ENCODE assay signal across 1 cellular context in genomic region chr6:81451787-81452186, GRCh38.
TF ChIP-seq lines count a peak whose summit lies in the region.

No MANE protein-coding gene starts in this region.

TF ChIP-seq in GM12878, 131 proteins besides CTCF, POLR2A, EP300 and RAD21 (continued from another document and continues in another):
- TF ChIP-seq REST (IDR thresholded peaks at IDR 0.05; ENCODE audit: low read depth, low read length) = no peak
- TF ChIP-seq NKRF (conservative IDR thresholded peaks at IDR 0.05) = no peak
- TF ChIP-seq BRCA1 (IDR thresholded peaks at IDR 0.05; ENCODE audit: low read depth, low read length) = no peak
- no peak for TF ChIP-seq RBBP5 (conservative IDR thresholded peaks at IDR 0.05)
- TF ChIP-seq WRNIP1 (IDR thresholded peaks at IDR 0.05; ENCODE audit: borderline replicate concordance, low read depth, low read length) = no peak
- no peak for TF ChIP-seq ZZZ3 (IDR thresholded peaks at IDR 0.05; ENCODE audit: control insufficient read depth, insufficient read length, low read depth)
- no peak for TF ChIP-seq FOXK2 (IDR thresholded peaks at IDR 0.05)
- no peak for TF ChIP-seq SMC3 (IDR thresholded peaks at IDR 0.05; ENCODE audit: borderline replicate concordance, low read length)
- TF ChIP-seq JUND (IDR thresholded peaks at IDR 0.05; ENCODE audit: low read depth, low read length) = peak; percentile 19; the same call in 1 of the 2 replicates
- no peak for TF ChIP-seq POLR2AphosphoS5 (IDR thresholded peaks at IDR 0.05; ENCODE audit: low read length)
- TF ChIP-seq PKNOX1 (IDR thresholded peaks at IDR 0.05) = no peak
- no peak for TF ChIP-seq ELK1 (IDR thresholded peaks at IDR 0.05; ENCODE audit: low read depth, low read length)
- TF ChIP-seq CREM (IDR thresholded peaks at IDR 0.05; ENCODE audit: low read depth) = peak; percentile 65; the same call in 1 of the 2 replicates
- TF ChIP-seq CBX5 (IDR thresholded peaks at IDR 0.05; ENCODE audit: low read depth) = no peak
- TF ChIP-seq CREB1 (IDR thresholded peaks at IDR 0.05; ENCODE audit: low read depth) = peak; percentile 75
- 0 out of 2 replicates have a peak, but pooled peaks have one; percentile 45 for TF ChIP-seq NR2F1 (conservative IDR thresholded peaks at IDR 0.05)
- no peak for TF ChIP-seq NR2C1 (IDR thresholded peaks at IDR 0.05)
- no peak for TF ChIP-seq ZBTB33 (IDR thresholded peaks at IDR 0.05)
- no peak for TF ChIP-seq ETV6 (conservative IDR thresholded peaks at IDR 0.05 in 1 of 2, IDR thresholded peaks at IDR 0.05 in 1 of 2; ENCODE audit: borderline replicate concordance in 1 of 2, low read depth in 1 of 2)
- no peak for TF ChIP-seq TAF1 (IDR thresholded peaks at IDR 0.05; ENCODE audit: borderline replicate concordance, low read depth, low read length)
- TF ChIP-seq EGR1 (IDR thresholded peaks at IDR 0.05; ENCODE audit: borderline replicate concordance in 1 of 2, low read depth in 2 of 2, low read length in 2 of 2) = no peak
- no peak for TF ChIP-seq HSF1 (IDR thresholded peaks at IDR 0.05; ENCODE audit: low read depth, low read length)
- no peak for TF ChIP-seq PAX5 (IDR thresholded peaks at IDR 0.05; ENCODE audit: borderline replicate concordance, low read depth, low read length)
- no peak for TF ChIP-seq BACH1 (IDR thresholded peaks at IDR 0.05; ENCODE audit: borderline replicate concordance)
- TF ChIP-seq EZH2 (IDR thresholded peaks at IDR 0.05; ENCODE audit: borderline replicate concordance, control insufficient read depth, low read depth, low read length) = no peak
- no peak for TF ChIP-seq MYB (IDR thresholded peaks at IDR 0.05; ENCODE audit: borderline replicate concordance, low read depth, low read length)
- TF ChIP-seq GABPA (IDR thresholded peaks at IDR 0.05; ENCODE audit: low read depth) = no peak
- TF ChIP-seq SUZ12 (IDR thresholded peaks at IDR 0.05; ENCODE audit: unreplicated experiment) = no peak
- TF ChIP-seq TCF3 (IDR thresholded peaks at IDR 0.05; ENCODE audit: borderline replicate concordance, insufficient read depth, low read depth, low read length) = no peak
- no peak for TF ChIP-seq TCF7 (IDR thresholded peaks at IDR 0.05; ENCODE audit: borderline replicate concordance)
- TF ChIP-seq SKIL (IDR thresholded peaks at IDR 0.05; ENCODE audit: low read depth, poor library complexity, severe bottlenecking) = no peak
- TF ChIP-seq KDM1A (IDR thresholded peaks at IDR 0.05; ENCODE audit: borderline replicate concordance) = no peak
- TF ChIP-seq SIN3A (IDR thresholded peaks at IDR 0.05; ENCODE audit: low read depth, low read length) = no peak
- 0 out of 2 replicates have a peak, but pooled peaks have one; percentile 37 for TF ChIP-seq BMI1 (IDR thresholded peaks at IDR 0.05; ENCODE audit: borderline replicate concordance)
- TF ChIP-seq NBN (IDR thresholded peaks at IDR 0.05) = 0 out of 2 replicates have a peak, but pooled peaks have one; percentile 26
- no peak for TF ChIP-seq SREBF2 (IDR thresholded peaks at IDR 0.05; ENCODE audit: low read length)
- TF ChIP-seq DPF2 (IDR thresholded peaks at IDR 0.05) = peak; percentile 93
- no peak for TF ChIP-seq SRF (IDR thresholded peaks at IDR 0.05; ENCODE audit: low read depth in 2 of 2, low read length in 2 of 2)
- TF ChIP-seq SMARCA5 (IDR thresholded peaks at IDR 0.05) = no peak
- no peak for TF ChIP-seq HDAC6 (IDR thresholded peaks at IDR 0.05; ENCODE audit: unreplicated experiment)
- TF ChIP-seq MEF2A (IDR thresholded peaks at IDR 0.05; ENCODE audit: insufficient read depth, low read depth, low read length) = no peak
- TF ChIP-seq SP1 (IDR thresholded peaks at IDR 0.05; ENCODE audit: low read depth, low read length) = no peak
- TF ChIP-seq YY1 (IDR thresholded peaks at IDR 0.05; ENCODE audit: low read depth, low read length) = no peak
- no peak for TF ChIP-seq RCOR1 (conservative IDR thresholded peaks at IDR 0.05; ENCODE audit: low read depth, low read length)
- peak; percentile 81 for TF ChIP-seq ATF7 (IDR thresholded peaks at IDR 0.05; ENCODE audit: low read depth)
- 0 out of 2 replicates have a peak, but pooled peaks have one; percentile 16 for TF ChIP-seq ZNF24 (IDR thresholded peaks at IDR 0.05)
- TF ChIP-seq MAX (IDR thresholded peaks at IDR 0.05; ENCODE audit: low read depth, low read length) = no peak
- no peak for TF ChIP-seq PBX3 (IDR thresholded peaks at IDR 0.05; ENCODE audit: insufficient replicate concordance, low read depth, low read length)
- TF ChIP-seq ZBTB4 (CRISPR knock-in tag; IDR thresholded peaks at IDR 0.05) = no peak
- no peak for TF ChIP-seq POLR2AphosphoS2 (IDR thresholded peaks at IDR 0.05; ENCODE audit: low read depth, low read length)
